In genomic region chr17:7915611-7916382, GRCh38 we compare ENCODE assay signal across 8 cellular contexts. TPM values are rescaled to one million over a fixed set of nuclear protein-coding genes. Genes with fewer than 3 reads are reported as not detected.
A peak's percentile ranks its signal among the peaks of the same experiment; 100 is the strongest.
DNase-seq lines count a peak whose midpoint lies in the region; ATAC-seq and TF ChIP-seq lines count a peak whose summit lies in the region.

TSS of gene RNF227 (minus strand) at chr17:7916289. CDS start at chr17:7916195, 94 bp downstream.

- peak; percentile 82 for ATAC-seq in HG02798 (IDR thresholded peaks at IDR 0.05; ENCODE audit: poor library complexity, unreplicated experiment)
- peak; percentile 81 to 82 (median 82) for ATAC-seq in T-cell (replicated peaks in 1 of 4)
- peak; percentile 91 to 95 for ATAC-seq in left cardiac atrium
- ATAC-seq in upper lobe of right lung: peak; percentile 91

- no peak for TF ChIP-seq CTCF in GM10266 (IDR thresholded peaks at IDR 0.05; ENCODE audit: control insufficient read depth, insufficient read depth, low read depth, missing control alignments)
- TF ChIP-seq CTCF in progenitor cell of endocrine pancreas (IDR thresholded peaks at IDR 0.05; ENCODE audit: unreplicated experiment): no peak
- no peak for TF ChIP-seq CTCF in upper lobe of right lung (IDR thresholded peaks at IDR 0.05)

- H3K4me1 ChIP-seq in upper lobe of right lung: peaks cover 22% of the 10 kb centered on the region

- POLR2A ChIA-PET in T-cell (lab: Charles Lee): interaction anchor here (0.5 to 0.7 kb wide), 4 partner anchors 65 to 203 kb away, joined by 4 to 12 read pairs (median 4); no protein-coding TSS in a partner anchor

- H3K9me3 Mint-ChIP-seq in T-cell (no peaks in the 10 kb centered on the region), progenitor cell of endocrine pancreas (ENCODE audit: low read depth) (no peaks in the 10 kb centered on the region)

- peak within 1 kb of the TSS; percentile 62 for H3K4me3 ChIP-seq in upper lobe of right lung

- H3K4me3 Mint-ChIP-seq in T-cell: peak within 1 kb of the TSS; percentile 83 to 92 (median 91)
- H3K4me3 Mint-ChIP-seq in progenitor cell of endocrine pancreas (ENCODE audit: low read depth): peak within 1 kb of the TSS; percentile 79

- H3K4me1 Mint-ChIP-seq in T-cell (peaks cover 27 to 36% (median 32%) of the 10 kb centered on the region in 3 donors), progenitor cell of endocrine pancreas (ENCODE audit: low read depth) (peaks cover 8% of the 10 kb centered on the region)

- DNase-seq in GM10266 (ENCODE audit: extremely low spot score) (peak; percentile 90), NCI-H146 (lab: John Stamatoyannopoulos, UW) (peak; percentile 92), T-cell (peak; percentile 50 to 85 (median 68)), amniotic epithelial cell (ENCODE audit: low read depth) (peak; percentile 95), left cardiac atrium (peak; percentile 93), progenitor cell of endocrine pancreas (ENCODE audit: low spot score, unreplicated experiment) (peak; percentile 63), upper lobe of right lung (peak; percentile 98)

- no peaks in the 10 kb centered on the region for H3K27me3 ChIP-seq in upper lobe of right lung

- H3K27me3 Mint-ChIP-seq in T-cell (no peaks in the 10 kb centered on the region), progenitor cell of endocrine pancreas (peaks cover 27% of the 10 kb centered on the region)

- peaks cover 16% of the 10 kb centered on the region for H3K36me3 ChIP-seq in upper lobe of right lung

- H3K27ac ChIP-seq in upper lobe of right lung: peak within 1 kb of the TSS; percentile 95

- CTCF ChIA-PET in T-cell (lab: Charles Lee): interaction anchor here (0.5 to 2.6 kb wide), 9 partner anchors 16 to 390 kb away, joined by 3 to 24 read pairs (median 3); partner anchors contain the start of genes CNTROB (in 1 of the 2), NAA38 (in 1 of the 2) and TRAPPC1 (in 1 of the 2)

- H3K9me3 ChIP-seq in upper lobe of right lung: no peaks in the 10 kb centered on the region

- H3K27ac Mint-ChIP-seq in T-cell: peak within 1 kb of the TSS; percentile 90 to 94
- peak within 1 kb of the TSS; percentile 92 for H3K27ac Mint-ChIP-seq in progenitor cell of endocrine pancreas

- intact Hi-C loops in left cardiac atrium (cut with DNase I): no loop called here
- intact Hi-C loops in upper lobe of right lung (cut with DNase I): no loop called here

- H3K36me3 Mint-ChIP-seq in T-cell (peaks cover 10% of the 10 kb centered on the region), progenitor cell of endocrine pancreas (ENCODE audit: insufficient read depth) (peaks cover 6% of the 10 kb centered on the region)

RNA-seq across cellular contexts. Expression of gene RNF227, which starts in this region (rescaled TPM):
- total RNA-seq in T-cell (1 to 10 TPM; 2.9 to 7.3 (median 5.2) TPM), left cardiac atrium (1 to 10 TPM; 1.1 to 1.3 TPM), progenitor cell of endocrine pancreas (1.8 and 2.3 TPM in 2 replicates), upper lobe of right lung (8.0 TPM)

Comparison
In these comparisons a context has a peak if more than half of its experiments do, and no peak if none do; other contexts are left out.
1. Peak in every context shown above with its lines: DNase-seq, ATAC-seq, H3K4me3 ChIP-seq and H3K27ac ChIP-seq.